In genomic region chr14:81432171-81432570, GRCh38 we compare ENCODE assay signal across 15 cellular contexts.
"Had no signal": no experiment of that assay in that cellular context is flagged by ENCODE, and none has a peak within 500 bp of the region (broad histone marks: within the 10 kb centered on the region; RNA-seq: fewer than 3 reads in every experiment).

No MANE protein-coding gene starts in this region.

- H3K27ac ChIP-seq: brain microvascular endothelial cell, heart right ventricle, left ventricle myocardium inferior, pancreas, thyroid gland, uterus had no signal

- ATAC-seq: activated naive CD4-positive, alpha-beta T cell treated with anti-CD3 and anti-CD28 coated beads, Interleukin-2, amount 50 U/mL, for 72 hours; esophagus mucosa; heart right ventricle; pancreas had no signal

- H3K27ac Mint-ChIP-seq: activated naive CD4-positive, alpha-beta T cell treated with anti-CD3 and anti-CD28 coated beads, Interleukin-2, amount 50 U/mL, for 72 hours had no signal

- H3K9me3 Mint-ChIP-seq: activated naive CD4-positive, alpha-beta T cell treated with anti-CD3 and anti-CD28 coated beads, Interleukin-2, amount 50 U/mL, for 72 hours; neural crest cell had no signal

- DNase-seq: activated CD4-positive, alpha-beta T cell treated with anti-CD3 and anti-CD28 coated beads, Interleukin-2, amount 50 U/mL, for 1 hour; activated CD4-positive, CD25-positive, alpha-beta regulatory T cell; amniotic stem cell; brain microvascular endothelial cell; dermis blood vessel endothelial cell; heart right ventricle; kidney; left ventricle myocardium inferior; pancreas; T1000; thyroid gland; uterus had no signal
